ENCODE assay signal across 1 cellular context in the genomic region with DNA sequence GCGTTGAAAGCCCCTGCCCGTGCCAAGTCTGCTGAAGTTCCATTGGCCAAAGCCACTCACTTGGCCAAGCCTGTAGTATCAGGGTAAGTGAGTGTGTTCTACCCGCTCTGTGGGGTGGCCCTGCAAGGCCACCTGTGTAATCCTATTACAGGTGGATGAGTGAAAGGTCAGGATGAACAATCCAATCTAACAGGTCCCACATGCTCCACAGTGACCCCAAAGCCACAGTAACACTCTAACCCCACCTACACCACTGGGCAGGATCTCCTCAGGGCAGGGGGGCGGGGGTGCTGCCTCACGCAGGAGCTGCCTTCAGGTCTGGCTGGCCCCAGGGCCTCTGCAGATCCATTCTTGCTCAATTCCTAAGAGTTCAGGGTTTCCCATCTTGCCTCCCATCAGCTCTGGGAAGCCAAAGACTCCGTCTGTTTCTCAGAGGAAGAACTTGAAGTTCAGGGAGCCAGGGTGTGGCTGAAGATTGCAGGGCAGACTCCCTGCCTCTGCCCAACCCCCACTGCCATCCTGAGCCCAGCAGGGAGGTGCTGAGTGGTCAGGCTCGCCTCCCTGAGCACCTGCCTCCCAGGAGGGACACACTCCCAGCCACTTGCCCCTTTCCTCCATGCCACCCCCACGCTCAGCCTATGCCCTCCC.
TF ChIP-seq lines count a peak whose summit lies in the region.

No MANE protein-coding gene starts in this region.

TF ChIP-seq in HCT116, 20 proteins besides CTCF, POLR2A, EP300 and RAD21 (continued from another document):
- TF ChIP-seq, protein P1, sequence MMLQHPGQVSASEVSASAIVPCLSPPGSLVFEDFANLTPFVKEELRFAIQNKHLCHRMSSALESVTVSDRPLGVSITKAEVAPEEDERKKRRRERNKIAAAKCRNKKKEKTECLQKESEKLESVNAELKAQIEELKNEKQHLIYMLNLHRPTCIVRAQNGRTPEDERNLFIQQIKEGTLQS (IDR thresholded peaks at IDR 0.05), result no peak
- TF ChIP-seq, protein P2, sequence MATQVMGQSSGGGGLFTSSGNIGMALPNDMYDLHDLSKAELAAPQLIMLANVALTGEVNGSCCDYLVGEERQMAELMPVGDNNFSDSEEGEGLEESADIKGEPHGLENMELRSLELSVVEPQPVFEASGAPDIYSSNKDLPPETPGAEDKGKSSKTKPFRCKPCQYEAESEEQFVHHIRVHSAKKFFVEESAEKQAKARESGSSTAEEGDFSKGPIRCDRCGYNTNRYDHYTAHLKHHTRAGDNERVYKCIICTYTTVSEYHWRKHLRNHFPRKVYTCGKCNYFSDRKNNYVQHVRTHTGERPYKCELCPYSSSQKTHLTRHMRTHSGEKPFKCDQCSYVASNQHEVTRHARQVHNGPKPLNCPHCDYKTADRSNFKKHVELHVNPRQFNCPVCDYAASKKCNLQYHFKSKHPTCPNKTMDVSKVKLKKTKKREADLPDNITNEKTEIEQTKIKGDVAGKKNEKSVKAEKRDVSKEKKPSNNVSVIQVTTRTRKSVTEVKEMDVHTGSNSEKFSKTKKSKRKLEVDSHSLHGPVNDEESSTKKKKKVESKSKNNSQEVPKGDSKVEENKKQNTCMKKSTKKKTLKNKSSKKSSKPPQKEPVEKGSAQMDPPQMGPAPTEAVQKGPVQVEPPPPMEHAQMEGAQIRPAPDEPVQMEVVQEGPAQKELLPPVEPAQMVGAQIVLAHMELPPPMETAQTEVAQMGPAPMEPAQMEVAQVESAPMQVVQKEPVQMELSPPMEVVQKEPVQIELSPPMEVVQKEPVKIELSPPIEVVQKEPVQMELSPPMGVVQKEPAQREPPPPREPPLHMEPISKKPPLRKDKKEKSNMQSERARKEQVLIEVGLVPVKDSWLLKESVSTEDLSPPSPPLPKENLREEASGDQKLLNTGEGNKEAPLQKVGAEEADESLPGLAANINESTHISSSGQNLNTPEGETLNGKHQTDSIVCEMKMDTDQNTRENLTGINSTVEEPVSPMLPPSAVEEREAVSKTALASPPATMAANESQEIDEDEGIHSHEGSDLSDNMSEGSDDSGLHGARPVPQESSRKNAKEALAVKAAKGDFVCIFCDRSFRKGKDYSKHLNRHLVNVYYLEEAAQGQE (IDR thresholded peaks at IDR 0.05; ENCODE audit: low read depth), result no peak
